Comparison of ENCODE assay signal across 7 cellular contexts in the genomic region with DNA sequence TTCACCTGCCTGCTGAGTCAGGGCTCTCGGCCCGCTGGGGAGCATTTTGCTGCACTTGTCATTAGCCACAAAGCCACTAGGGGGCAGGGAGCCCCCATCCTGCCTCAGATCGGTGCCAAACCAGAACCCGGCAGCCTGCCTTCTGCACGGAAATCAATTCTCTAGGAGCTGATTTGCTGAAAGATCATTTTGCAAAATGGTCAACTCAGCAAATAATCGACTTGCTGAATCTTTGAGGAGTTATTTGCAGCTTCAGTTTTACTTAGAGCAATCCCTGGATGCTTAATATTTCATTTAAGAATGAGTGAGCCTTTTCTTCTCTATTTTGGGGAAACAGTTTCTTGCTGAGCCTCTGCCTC. TPM values are rescaled to one million over a fixed set of nuclear protein-coding genes. Genes with fewer than 3 reads are reported as not detected.
DNase-seq lines count a peak whose midpoint lies in the region; ATAC-seq, FAIRE-seq and TF ChIP-seq lines count a peak whose summit lies in the region.

No MANE protein-coding gene starts in this region.

- TF ChIP-seq POLR2A in GM12891 (IDR thresholded peaks at IDR 0.05; ENCODE audit: low read depth, low read length): no peak

- H3K27ac ChIP-seq in VCaP (no peak overlapping the region; the same call in 1 of the 2 replicates), kidney (ENCODE audit: low read depth in 2 of 2, low read length in 2 of 2) (peak overlapping the region in 1 of 2 donors; percentile 23)

- H3K36me3 ChIP-seq in kidney (ENCODE audit: control insufficient read depth in 1 of 2, insufficient read depth in 2 of 2, low read length in 2 of 2): no peaks in the 10 kb centered on the region

- H3K9ac ChIP-seq in kidney (ENCODE audit: low read length in 2 of 2): peak overlapping the region in 1 of 2 donors; percentile 55

- ATAC-seq in HG02840 (IDR thresholded peaks at IDR 0.05; ENCODE audit: low FRiP score, unreplicated experiment): peak; percentile 64

- peak; percentile 94 for FAIRE-seq in GM12891 (lab: Jason Lieb, UNC)
- peak; percentile 3 for FAIRE-seq in kidney (lab: Jason Lieb, UNC)

- peak overlapping the region in 1 of 2 donors; percentile 32 for H3K4me3 ChIP-seq in kidney (ENCODE audit: low read length in 2 of 2)

- intact Hi-C loops in kidney (cut with DNase I): no loop called here

- peak; percentile 98 for TF ChIP-seq CTCF in VCaP (conservative IDR thresholded peaks at IDR 0.05)
- peak; percentile 89 for TF ChIP-seq CTCF in kidney (IDR thresholded peaks at IDR 0.05; ENCODE audit: borderline replicate concordance, extremely low read depth, insufficient read depth)

- in situ Hi-C loops in T47D (cut with HindIII; ENCODE audit: low pct_unique_long_range_greater_than_20kb, low sequenced_read_pairs): no loop called here

- H3K9me3 ChIP-seq in kidney (ENCODE audit: control insufficient read depth in 1 of 2, low read length in 2 of 2): no peaks in the 10 kb centered on the region

- peaks cover 4 to 8% of the 10 kb centered on the region in 2 donors for H3K4me1 ChIP-seq in kidney (ENCODE audit: control insufficient read depth in 1 of 2, insufficient read depth in 1 of 2, low read depth in 1 of 2, low read length in 2 of 2)

- DNase-seq in GM12891 (ENCODE audit: insufficient read length, low spot score) (peak; percentile 82), NCI-H2107 (lab: John Stamatoyannopoulos, UW) (peak; percentile 60), T47D (ENCODE audit: low read depth in 1 of 2, low spot score in 1 of 2) (peak; percentile 62 to 72), kidney (peak; percentile 89)
- peak; percentile 75 to 86 for DNase-seq in stimulated activated CD4-positive, alpha-beta T cell treated with anti-CD3 and anti-CD28 coated beads, Interleukin-1b, Interleukin-23, amount 100 ng/mL, for 4 hours (ENCODE audit: low read depth in 2 of 2)

TF ChIP-seq in GM12891, 5 proteins besides CTCF, POLR2A, EP300 and RAD21:
- TF ChIP-seq PAX5 (IDR thresholded peaks at IDR 0.05; ENCODE audit: insufficient read depth, low read length, severe bottlenecking) (no peak), POU2F2 (IDR thresholded peaks at IDR 0.05; ENCODE audit: low read depth, low read length) (peak; percentile 40; the same call in 1 of the 2 replicates)

RNA-seq across cellular contexts. Expression of a gene that starts 1.7 kb away (rescaled TPM):
- 4.8 TPM for polyA plus RNA-seq in GM12891 (2012; ENCODE audit: low read depth, missing spikeins)
- total RNA-seq in kidney: 24.3 TPM
- 10.2 TPM for polyA plus RNA-seq in kidney (ENCODE audit: insufficient read depth, low read depth, low replicate concordance)
